23 cellular contexts compared by ENCODE assay signal in the genomic region with DNA sequence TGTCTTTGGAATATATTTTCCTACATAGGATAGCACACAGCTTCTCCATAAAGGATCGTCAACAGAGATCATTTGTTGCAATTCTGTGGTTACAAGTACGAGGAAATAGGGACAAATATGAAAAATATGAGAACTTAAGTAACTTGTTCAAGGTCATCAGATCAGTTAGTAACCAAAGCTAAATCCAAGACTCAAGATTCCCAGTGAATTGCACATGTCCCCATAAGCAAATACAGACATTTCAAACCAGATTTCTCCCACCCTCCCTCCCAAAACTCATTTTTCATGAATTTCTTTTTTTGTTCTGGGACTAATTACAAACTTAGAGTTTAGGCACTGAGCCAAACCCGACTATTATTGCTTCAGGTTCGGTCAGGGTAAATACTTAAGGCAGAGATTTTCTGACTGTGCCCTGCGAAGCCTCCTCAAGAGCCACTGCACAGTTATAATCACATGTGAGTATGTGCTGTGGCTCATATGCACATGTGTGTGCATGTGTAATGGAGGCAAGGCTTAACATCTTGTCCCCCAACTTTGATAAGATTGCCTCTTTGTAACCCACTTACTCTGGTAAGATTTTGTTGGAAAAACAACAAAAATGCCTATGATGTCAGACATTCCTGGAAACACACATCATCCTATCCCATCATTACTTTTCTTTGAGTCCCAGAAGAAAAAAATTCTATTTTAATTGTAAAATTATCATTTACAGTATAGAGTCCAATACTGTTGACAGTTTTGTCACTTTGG.
A peak's percentile ranks its signal among the peaks of the same experiment; 100 is the strongest.
DNase-seq lines count a peak whose midpoint lies in the region; ATAC-seq and TF ChIP-seq lines count a peak whose summit lies in the region.
"Had no signal": no experiment of that assay in that cellular context is flagged by ENCODE, and none has a peak within 500 bp of the region (broad histone marks: within the 10 kb centered on the region; RNA-seq: fewer than 3 reads in every experiment).

No MANE protein-coding gene starts in this region.

- H3K27me3 ChIP-seq in brain microvascular endothelial cell (replicated peaks) (no peaks in the 10 kb centered on the region), testis (no peaks in the 10 kb centered on the region), aorta (ENCODE audit: control insufficient read depth in 1 of 2, insufficient read depth in 2 of 2, low read length in 1 of 2) (no peaks in the 10 kb centered on the region)
- H3K27me3 ChIP-seq: MG63, uterus had no signal

- TF ChIP-seq POLR2A in testis (IDR thresholded peaks at IDR 0.05) = no peak

- no peaks in the 10 kb centered on the region for H3K36me3 ChIP-seq in brain microvascular endothelial cell (replicated peaks)
- H3K36me3 ChIP-seq in testis (ENCODE audit: low read depth, missing control alignments) = no peaks in the 10 kb centered on the region
- H3K36me3 ChIP-seq in aorta (ENCODE audit: control insufficient read depth in 1 of 2, insufficient read depth in 2 of 2, low read length in 1 of 2) = no peaks in the 10 kb centered on the region
- H3K36me3 ChIP-seq: MG63, uterus had no signal

- no peak for ATAC-seq in aorta (ENCODE audit: low FRiP score)
- ATAC-seq: A549, K562, SK-N-SH treated with all-trans-retinoic acid at 6 μM for 48 hours had no signal

- no peak for TF ChIP-seq CTCF in HFF-Myc (IDR thresholded peaks at IDR 0.05; ENCODE audit: low read depth, low read length, missing control alignments)
- TF ChIP-seq CTCF in brain microvascular endothelial cell (IDR thresholded peaks at IDR 0.05; ENCODE audit: low read depth, low read length, missing control alignments) = no peak
- TF ChIP-seq CTCF in GM13977 (IDR thresholded peaks at IDR 0.05; ENCODE audit: extremely low read depth, insufficient read depth, missing control alignments) = no peak
- no peak for TF ChIP-seq CTCF in testis (IDR thresholded peaks at IDR 0.05)

- H3K9me3 ChIP-seq in testis (no peaks in the 10 kb centered on the region), aorta (ENCODE audit: control insufficient read depth, low read length) (no peaks in the 10 kb centered on the region)
- H3K9me3 ChIP-seq: A549, MG63, uterus had no signal

- H3K27ac ChIP-seq in brain microvascular endothelial cell (no peak overlapping the region), testis (no peak overlapping the region), aorta (ENCODE audit: low read depth in 1 of 2, low read length in 2 of 2) (no peak overlapping the region)
- H3K27ac ChIP-seq: A549, uterus had no signal

- DNase-seq in AG08396 (ENCODE audit: low spot score) (peak; percentile 16), HFF-Myc (ENCODE audit: extremely low read depth, low read depth) (peak; percentile 11), brain microvascular endothelial cell (peak; percentile 22), glomerular visceral epithelial cell (ENCODE audit: extremely low spot score) (peak; percentile 7), GM13977 (ENCODE audit: low spot score) (no peak), C1 segment of cervical spinal cord (lab: John Stamatoyannopoulos, UW) (no peak), testis (no peak), aorta (no peak)
- DNase-seq: CD4-positive, CD25-positive, alpha-beta regulatory T cell; effector memory CD4-positive, alpha-beta T cell; erythroblast; glutamatergic neuron; MG63; NCI-H1417; NCI-H2107; NCI-H446; stimulated activated CD4-positive, alpha-beta T cell treated with anti-CD3 and anti-CD28 coated beads, Interleukin-2, amount 100 ng/mL, for 24 hours; T-helper 9 cell; uterus had no signal

- in situ Hi-C loops in brain microvascular endothelial cell (cut with HindIII; ENCODE audit: low pct_ligation_motif_present, low sequenced_read_pairs) = no loop called here
- in situ Hi-C loops in GM13977 (cut with MboI; ENCODE audit: low pct_unique_long_range_greater_than_20kb, low sequenced_read_pairs, unreplicated experiment) = no loop called here

- H3K4me3 ChIP-seq in HFF-Myc (replicated peaks; ENCODE audit: low read depth, low read length) (no peak overlapping the region), brain microvascular endothelial cell (ENCODE audit: low read depth, low read length) (no peak overlapping the region), testis (no peak overlapping the region), aorta (ENCODE audit: low read length in 2 of 2) (no peak overlapping the region)
- H3K4me3 ChIP-seq: A549, K562, MG63, smooth muscle cell, uterus had no signal

- WGBS in testis, 2 donors = 35 to 47% methylated on average over 5 of the region's 5 CpGs
- 58 to 60% methylated on average over 5 of the region's 5 CpGs for WGBS in aorta, 2 donors

- intact Hi-C loops in testis (cut with DNase I; ENCODE audit: low total_unique reads) (no loop called here), aorta (cut with DNase I) (no loop called here)

- peaks cover 6% of the 10 kb centered on the region for H3K4me1 ChIP-seq in testis
- peaks cover 0 to under 1% of the 10 kb centered on the region in 2 donors for H3K4me1 ChIP-seq in aorta (ENCODE audit: control insufficient read depth in 1 of 2, insufficient read depth in 2 of 2, low read length in 2 of 2)
- H3K4me1 ChIP-seq: uterus had no signal

Comparison
In these comparisons a context has a peak if more than half of its experiments do, and no peak if none do; other contexts are left out.
1. DNase-seq: peak in AG08396 (single experiment), HFF-Myc (single experiment), brain microvascular endothelial cell (single experiment) and glomerular visceral epithelial cell (single experiment); none in GM13977 (single experiment), C1 segment of cervical spinal cord (0 of 14), testis (single experiment) and aorta (0 of 2).